7 cellular contexts compared by ENCODE assay signal in the genomic region with DNA sequence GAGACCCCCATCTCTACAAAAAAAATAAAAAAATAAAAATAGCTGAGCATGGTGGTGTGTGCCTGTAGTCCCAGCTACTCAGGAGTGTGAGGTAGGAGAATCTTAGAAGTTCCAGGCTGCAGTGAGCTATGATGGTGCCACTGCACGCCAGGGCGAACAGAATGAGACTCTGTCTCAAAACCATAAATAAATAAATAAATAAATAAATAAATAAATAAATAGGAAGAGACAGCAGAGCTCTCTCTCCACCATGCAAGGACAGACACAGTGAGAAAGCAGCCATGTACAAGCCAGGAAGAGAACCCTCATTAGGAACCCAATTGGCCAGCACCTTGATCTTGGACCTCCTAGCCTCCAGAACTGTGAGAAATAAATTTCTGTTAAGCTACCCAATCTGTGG.
"Had no signal": no experiment of that assay in that cellular context is flagged by ENCODE, and none has a peak within 500 bp of the region (broad histone marks: within the 10 kb centered on the region; RNA-seq: fewer than 3 reads in every experiment).

No MANE protein-coding gene starts in this region.

- FAIRE-seq: GM12878, GM12891, GM12892, GM18507, GM19239 had no signal

- DNase-seq: GDM1, GF-D8 had no signal

- H3K4me3 ChIP-seq: GM12878 had no signal

- ATAC-seq: GM12878 had no signal
